In genomic region chr2:112118148-112118547, GRCh38 we compare ENCODE assay signal across 2 cellular contexts.
TF ChIP-seq lines count a peak whose summit lies in the region.

No MANE protein-coding gene starts in this region.

TF ChIP-seq in HCT116, 20 proteins besides CTCF, POLR2A, EP300 and RAD21:
- TF ChIP-seq MAX (IDR thresholded peaks at IDR 0.05) (no peak), TCF7L2 (IDR thresholded peaks at IDR 0.05; ENCODE audit: borderline replicate concordance, extremely low read depth, insufficient read depth, insufficient read length) (no peak), ATF3 (IDR thresholded peaks at IDR 0.05) (no peak), SRF (IDR thresholded peaks at IDR 0.05; ENCODE audit: low read depth) (no peak), SP1 (IDR thresholded peaks at IDR 0.05; ENCODE audit: low read depth) (no peak)
TF ChIP-seq in HCT116: peak in this region for 0.

TF ChIP-seq in K562, 482 proteins besides CTCF, POLR2A, EP300 and RAD21:
- TF ChIP-seq ZNF609 (CRISPR knock-in tag; IDR thresholded peaks at IDR 0.05; ENCODE audit: borderline replicate concordance), result no peak
- no peak for TF ChIP-seq USF1 (CRISPR knock-in tag; IDR thresholded peaks at IDR 0.05)
- no peak for TF ChIP-seq MEIS2 (IDR thresholded peaks at IDR 0.05; ENCODE audit: partially characterized antibody)
- no peak for TF ChIP-seq CREB5 (CRISPR knock-in tag; IDR thresholded peaks at IDR 0.05)
- TF ChIP-seq ESRRB (CRISPR knock-in tag; IDR thresholded peaks at IDR 0.05; ENCODE audit: borderline replicate concordance), result no peak
- TF ChIP-seq USF2 (CRISPR knock-in tag; IDR thresholded peaks at IDR 0.05), result no peak
- TF ChIP-seq HES1 (IDR thresholded peaks at IDR 0.05; ENCODE audit: low read depth), result no peak
- no peak for TF ChIP-seq IRF9 (tag; IDR thresholded peaks at IDR 0.05)
- no peak for TF ChIP-seq SOX6 (IDR thresholded peaks at IDR 0.05)
- no peak for TF ChIP-seq POLR2H (tag; IDR thresholded peaks at IDR 0.05; ENCODE audit: low read depth)
- TF ChIP-seq ERF (CRISPR knock-in tag; IDR thresholded peaks at IDR 0.05), result no peak
- TF ChIP-seq GABPB1 (CRISPR knock-in tag; IDR thresholded peaks at IDR 0.05), result no peak
- TF ChIP-seq CHCHD3 (CRISPR knock-in tag; IDR thresholded peaks at IDR 0.05), result no peak
- no peak for TF ChIP-seq CHD4 (IDR thresholded peaks at IDR 0.05; ENCODE audit: insufficient read depth, insufficient replicate concordance, low read depth, low read length, poor library complexity, severe bottlenecking)
- no peak for TF ChIP-seq TEAD1 (CRISPR knock-in tag; IDR thresholded peaks at IDR 0.05)
